Comparison of ENCODE assay signal across 16 cellular contexts in the genomic region with DNA sequence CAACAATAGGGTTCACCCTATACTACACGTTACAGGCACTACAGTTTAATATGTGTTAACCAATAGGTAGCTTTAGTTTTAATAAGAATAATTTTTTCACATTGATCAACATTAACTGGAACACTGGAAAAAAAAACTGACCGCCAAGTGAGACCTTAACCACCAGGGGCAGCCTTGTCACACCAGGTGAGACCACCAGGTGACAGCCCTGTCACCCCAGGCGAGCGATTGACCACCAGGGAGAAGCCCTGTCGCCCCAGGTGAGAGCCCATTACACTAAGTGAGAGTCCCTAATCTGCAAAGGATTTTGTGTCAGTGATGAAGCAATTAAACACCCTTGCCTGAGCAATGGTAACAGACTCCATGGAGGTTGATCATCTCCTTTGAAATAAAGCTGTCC.
A peak's percentile ranks its signal among the peaks of the same experiment; 100 is the strongest.
DNase-seq lines count a peak whose midpoint lies in the region; ATAC-seq and TF ChIP-seq lines count a peak whose summit lies in the region.
"Had no signal": no experiment of that assay in that cellular context is flagged by ENCODE, and none has a peak within 500 bp of the region (broad histone marks: within the 10 kb centered on the region; RNA-seq: fewer than 3 reads in every experiment).

No MANE protein-coding gene starts in this region.

- BruUV-seq in PC-9 (replicated peaks; lab: Mats Ljungman, UMichigan): no TSS peak

- no peak overlapping the region for H3K4me3 ChIP-seq in GM12865 (ENCODE audit: low read depth, low read length)
- no peak overlapping the region for H3K4me3 ChIP-seq in PC-9
- no peak overlapping the region for H3K4me3 ChIP-seq in kidney epithelial cell (ENCODE audit: low read depth, low read length)
- H3K4me3 ChIP-seq: mucosa of descending colon, pancreas, smooth muscle cell had no signal

- no peaks in the 10 kb centered on the region for H4K20me1 ChIP-seq in PC-9 (ENCODE audit: insufficient read depth)

- H3K79me2 ChIP-seq in PC-9 (ENCODE audit: low read depth): no peaks in the 10 kb centered on the region

- CTCF ChIA-PET in PC-9 (lab: Charles Lee): no interaction called here

- H3K36me3 ChIP-seq in PC-9 (ENCODE audit: low read depth) (no peaks in the 10 kb centered on the region), kidney epithelial cell (ENCODE audit: control insufficient read depth, insufficient read depth, low read length) (no peaks in the 10 kb centered on the region)
- H3K36me3 ChIP-seq: pancreas had no signal

- DNase-seq in GM12865 (ENCODE audit: low read depth): peak; percentile 2
- DNase-seq in HK-2 (ENCODE audit: unreplicated experiment): peak; percentile 1
- no peak for DNase-seq in PC-9
- no peak for DNase-seq in kidney epithelial cell (ENCODE audit: low read depth)
- no peak for DNase-seq in NCI-H1694 (lab: John Stamatoyannopoulos, UW)
- DNase-seq: activated CD8-positive, alpha-beta memory T cell treated with anti-CD3 and anti-CD28 coated beads for 24 hours; activated effector memory CD4-positive, alpha-beta T cell treated with Interleukin-2 at 50 U/mL for 16 hours; CD4-positive, CD25-positive, alpha-beta regulatory T cell; kidney; mucosa of descending colon; pancreas; stimulated activated naive CD8-positive, alpha-beta T cell treated with anti-CD3 and anti-CD28 coated beads, Interleukin-15, Interleukin-2, amounts not matched to agents 100 U/mL and 50 U/mL, for 24 hours had no signal

- no peak overlapping the region for H3K4me2 ChIP-seq in PC-9
- H3K4me2 ChIP-seq: smooth muscle cell had no signal

- H3K27me3 ChIP-seq in PC-9 (ENCODE audit: insufficient read depth, low read depth) (no peaks in the 10 kb centered on the region), kidney epithelial cell (ENCODE audit: control insufficient read depth, insufficient read depth, low read length) (no peaks in the 10 kb centered on the region)

- ATAC-seq in HG03159 (IDR thresholded peaks at IDR 0.05; ENCODE audit: unreplicated experiment) (no peak), HG03175 (IDR thresholded peaks at IDR 0.05; ENCODE audit: unreplicated experiment) (no peak)
- ATAC-seq: mucosa of descending colon; pancreas; stimulated activated naive CD8-positive, alpha-beta T cell treated with anti-CD3 and anti-CD28 coated beads, Interleukin-15, Interleukin-2, amounts not matched to agents 100 U/mL and 50 U/mL, for 24 hours had no signal

- TF ChIP-seq CTCF in GM12865 (IDR thresholded peaks at IDR 0.05; ENCODE audit: insufficient read depth, low read depth, low read length, missing control alignments) (no peak), PC-9 (conservative IDR thresholded peaks at IDR 0.05) (peak; percentile 31; the same call in 1 of the 2 replicates), kidney epithelial cell (IDR thresholded peaks at IDR 0.05; ENCODE audit: insufficient read depth, low read length, poor library complexity, severe bottlenecking) (peak; percentile 28)

- intact Hi-C loops in PC-9 (cut with micrococcal nuclease; ENCODE audit: unreplicated experiment): no loop called here

- no peak overlapping the region for H3K27ac ChIP-seq in PC-9
- H3K27ac ChIP-seq: epithelial cell of prostate, pancreas had no signal

- no peak overlapping the region for H2AFZ ChIP-seq in PC-9

- no peaks in the 10 kb centered on the region for H3K9me3 ChIP-seq in PC-9 (ENCODE audit: insufficient read depth, low read depth)
- H3K9me3 ChIP-seq: mucosa of descending colon, pancreas had no signal

- no peaks in the 10 kb centered on the region for H3K9me2 ChIP-seq in PC-9 (ENCODE audit: insufficient read depth)

- POLR2A ChIA-PET in PC-9 (lab: Charles Lee; ENCODE audit: unreplicated experiment): no interaction called here

- H3K4me1 ChIP-seq in PC-9 (replicated peaks; ENCODE audit: insufficient read depth): no peaks in the 10 kb centered on the region
- H3K4me1 ChIP-seq: pancreas had no signal

- no peaks in the 10 kb centered on the region for H3F3A ChIP-seq in PC-9 (ENCODE audit: insufficient read depth, low read depth)

Comparison
In these comparisons a context has a peak if more than half of its experiments do, and no peak if none do; other contexts are left out.
1. DNase-seq: peak in GM12865 (single experiment) and HK-2 (single experiment); none in PC-9 (0 of 2), kidney epithelial cell (single experiment) and NCI-H1694 (single experiment).